9 cellular contexts compared by ENCODE assay signal in genomic region chr11:130522284-130522961, GRCh38.
DNase-seq lines count a peak whose midpoint lies in the region; ATAC-seq, FAIRE-seq and TF ChIP-seq lines count a peak whose summit lies in the region.
"Had no signal": no experiment of that assay in that cellular context is flagged by ENCODE, and none has a peak within 500 bp of the region (broad histone marks: within the 10 kb centered on the region; RNA-seq: fewer than 3 reads in every experiment).

No MANE protein-coding gene starts in this region.

- intact Hi-C loops in body of pancreas (cut with DNase I): no loop called here
- intact Hi-C loops in kidney (cut with DNase I): no loop called here
- intact Hi-C loops in stomach (cut with DNase I; ENCODE audit: low total_unique reads): no loop called here

- TF ChIP-seq POLR2A in body of pancreas (IDR thresholded peaks at IDR 0.05): no peak
- TF ChIP-seq POLR2A in stomach (IDR thresholded peaks at IDR 0.05): no peak

- no peaks in the 10 kb centered on the region for H3K27me3 ChIP-seq in body of pancreas
- H3K27me3 ChIP-seq in stomach: no peaks in the 10 kb centered on the region

- ATAC-seq in body of pancreas: peak; percentile 89
- no peak for ATAC-seq in T-helper 17 cell
- no peak for ATAC-seq in GM19467 (IDR thresholded peaks at IDR 0.05; ENCODE audit: unreplicated experiment)

- H3K9me3 ChIP-seq in body of pancreas: no peaks in the 10 kb centered on the region
- no peaks in the 10 kb centered on the region for H3K9me3 ChIP-seq in kidney (ENCODE audit: control insufficient read depth in 1 of 2, low read length in 2 of 2)
- H3K9me3 ChIP-seq in stomach: no peaks in the 10 kb centered on the region
- H3K9me3 ChIP-seq in T-helper 17 cell (ENCODE audit: control insufficient read depth, low read length, poor library complexity, severe bottlenecking): no peaks in the 10 kb centered on the region

- TF ChIP-seq EP300 in stomach (IDR thresholded peaks at IDR 0.05): no peak

- DNase-seq in HPDE6-E6E7 (ENCODE audit: extremely low spot score): peak; percentile 93
- peak; percentile 65 to 93 (median 87) for DNase-seq in body of pancreas
- peak; percentile 96 for DNase-seq in kidney
- peak; percentile 93 for DNase-seq in stomach
- no peak for DNase-seq in cortex of kidney (lab: John Stamatoyannopoulos, UW)
- no peak for DNase-seq in T-helper 17 cell
- no peak for DNase-seq in GM19240 (ENCODE audit: insufficient read length, low spot score)

- no peak overlapping the region for H3K4me3 Mint-ChIP-seq in T-helper 17 cell

- no peak for TF ChIP-seq CTCF in body of pancreas (IDR thresholded peaks at IDR 0.05)
- TF ChIP-seq CTCF in kidney (IDR thresholded peaks at IDR 0.05; ENCODE audit: borderline replicate concordance, extremely low read depth, insufficient read depth): no peak
- no peak for TF ChIP-seq CTCF in stomach (IDR thresholded peaks at IDR 0.05)

- H3K27ac Mint-ChIP-seq in T-helper 17 cell: no peak overlapping the region

- H3K4me1 ChIP-seq in body of pancreas (peaks cover 8% of the 10 kb centered on the region), kidney (ENCODE audit: control insufficient read depth in 1 of 2, insufficient read depth in 1 of 2, low read depth in 1 of 2, low read length in 2 of 2) (peaks cover 0 to 4% of the 10 kb centered on the region in 2 donors), stomach (peaks cover 14 to 25% (median 23%) of the 10 kb centered on the region in 4 donors)

- H3K36me3 ChIP-seq in body of pancreas (replicated peaks in 1 of 2; ENCODE audit: insufficient read depth in 1 of 2, low read depth in 2 of 2) (no peaks in the 10 kb centered on the region), kidney (ENCODE audit: control insufficient read depth in 1 of 2, insufficient read depth in 2 of 2, low read length in 2 of 2) (no peaks in the 10 kb centered on the region), stomach (no peaks in the 10 kb centered on the region)

- peaks cover 38% of the 10 kb centered on the region for H3K27me3 Mint-ChIP-seq in T-helper 17 cell

- H3K27ac ChIP-seq in body of pancreas (peak overlapping the region; percentile 37 to 43 (median 40)), kidney (ENCODE audit: low read depth in 2 of 2, low read length in 2 of 2) (peak overlapping the region; percentile 23 to 78), stomach (peak overlapping the region; percentile 57 to 87 (median 78))
- H3K27ac ChIP-seq: KMS-11 had no signal

- peaks cover 2% of the 10 kb centered on the region for H3K4me1 Mint-ChIP-seq in T-helper 17 cell

- no peak overlapping the region for H3K9ac ChIP-seq in kidney (ENCODE audit: low read length in 2 of 2)
- H3K9ac ChIP-seq: KMS-11 had no signal

- no peak for FAIRE-seq in kidney (lab: Jason Lieb, UNC)

- H3K36me3 Mint-ChIP-seq in T-helper 17 cell (ENCODE audit: low read depth): no peaks in the 10 kb centered on the region

- WGBS in body of pancreas, 2 donors: 40 to 51% methylated on average over 9 of the region's 9 CpGs
- 13 to 38% (median 32%) methylated on average over 8 to 9 of the region's 9 CpGs for WGBS in stomach, 5 donors

- H3K4me3 ChIP-seq in body of pancreas (no peak overlapping the region), kidney (ENCODE audit: low read length in 2 of 2) (no peak overlapping the region), stomach (no peak overlapping the region)

Comparison
In these comparisons a context has a peak if more than half of its experiments do, and no peak if none do; other contexts are left out.
1. DNase-seq: peak in HPDE6-E6E7 (single experiment), body of pancreas (4 of 4), kidney (single experiment) and stomach (single experiment); none in cortex of kidney (single experiment), T-helper 17 cell (0 of 3) and GM19240 (single experiment).
2. Peak in every context shown above with its lines, with median percentiles within 50 percentile points of each other: H3K27ac ChIP-seq.